10 cellular contexts compared by ENCODE assay signal in genomic region chr19:778910-779653, GRCh38. TPM values are rescaled to one million over a fixed set of nuclear protein-coding genes. Genes with fewer than 3 reads are reported as not detected.
A peak's percentile ranks its signal among the peaks of the same experiment; 100 is the strongest.
DNase-seq lines count a peak whose midpoint lies in the region; ATAC-seq and TF ChIP-seq lines count a peak whose summit lies in the region.
"Had no signal": no experiment of that assay in that cellular context is flagged by ENCODE, and none has a peak within 500 bp of the region (broad histone marks: within the 10 kb centered on the region; RNA-seq: fewer than 3 reads in every experiment).

No MANE protein-coding gene starts in this region.

- ATAC-seq in GM19397 (IDR thresholded peaks at IDR 0.05; ENCODE audit: unreplicated experiment), result no peak
- no peak for ATAC-seq in stimulated activated naive CD8-positive, alpha-beta T cell treated with anti-CD3 and anti-CD28 coated beads, Interleukin-15, Interleukin-2, amounts not matched to agents 100 U/mL and 50 U/mL, for 24 hours

- H3K36me3 ChIP-seq in trophoblast cell (ENCODE audit: control insufficient read depth in 1 of 2, insufficient read depth in 2 of 2, low read length in 2 of 2), result no peaks in the 10 kb centered on the region

- no peak overlapping the region for H3K4me2 ChIP-seq in trophoblast cell (ENCODE audit: low read length)

- peak overlapping the region; percentile 83 for H3K18ac ChIP-seq in trophoblast cell (ENCODE audit: low read length)

- WGBS in trophoblast cell (ENCODE audit: extremely low coverage, insufficient coverage, insufficient read length), result no CpG with 5 or more reads among the region's 36 CpGs

- no peak overlapping the region for H3K4me3 ChIP-seq in trophoblast cell (ENCODE audit: low read depth, low read length)

- H2BK12ac ChIP-seq in trophoblast cell (ENCODE audit: low read length), result peak overlapping the region; percentile 95

- H2BK120ac ChIP-seq in trophoblast cell (ENCODE audit: insufficient read depth, low read length, poor library complexity), result peak overlapping the region; percentile 82

- TF ChIP-seq CTCF in RWPE1 (conservative IDR thresholded peaks at IDR 0.05; ENCODE audit: low read depth), result no peak

- H2AFZ ChIP-seq in trophoblast cell (ENCODE audit: insufficient read depth, low read length, poor library complexity), result peak overlapping the region; percentile 88

- peak overlapping the region; percentile 11 for H3K4ac ChIP-seq in trophoblast cell (ENCODE audit: low read depth, low read length)

- peak overlapping the region; percentile 61 for H2BK5ac ChIP-seq in trophoblast cell (ENCODE audit: low read depth, low read length, poor library complexity)

- peaks cover 10% of the 10 kb centered on the region for H3K79me2 ChIP-seq in trophoblast cell (ENCODE audit: control insufficient read depth, insufficient read depth, low read length, poor library complexity)

- H4K8ac ChIP-seq in trophoblast cell (ENCODE audit: low read depth, low read length), result peak overlapping the region; percentile 63

- peaks cover 26 to 28% of the 10 kb centered on the region in 2 experiments for H3K4me1 ChIP-seq in trophoblast cell (ENCODE audit: control insufficient read depth in 1 of 2, insufficient read depth in 2 of 2, low read length in 2 of 2)

- H3K14ac ChIP-seq in trophoblast cell (ENCODE audit: low read length), result peak overlapping the region; percentile 82

- CTCF ChIA-PET in RWPE1 (lab: Yijun Ruan, JAX), result interaction anchor here (0.6 kb wide), 1 partner anchor 209 kb away, joined by 3 read pairs; no protein-coding TSS in a partner anchor

- no peaks in the 10 kb centered on the region for H3K9me3 ChIP-seq in trophoblast cell (ENCODE audit: insufficient read depth, low read depth, low read length)

- peaks cover 27% of the 10 kb centered on the region for H3K79me1 ChIP-seq in trophoblast cell (ENCODE audit: low read length)

- H3K23ac ChIP-seq in trophoblast cell (ENCODE audit: low read length), result no peak overlapping the region

- H4K12ac ChIP-seq in trophoblast cell (ENCODE audit: low read depth, low read length), result peak overlapping the region; percentile 63

- POLR2A ChIA-PET in RWPE1 (lab: Yijun Ruan, JAX; ENCODE audit: low non-redundant PET), result interaction anchor here (0.8 kb wide), 1 partner anchor 20 kb away, joined by 3 read pairs; no protein-coding TSS in a partner anchor

- DNase-seq in Daoy (ENCODE audit: low read depth) (peak; percentile 89), RWPE1 (ENCODE audit: low spot score) (peak; percentile 92), fibroblast of peridontal ligament (ENCODE audit: extremely low read depth) (peak; percentile 98), trophoblast cell (peak; percentile 96 to 98), mesenteric fat pad (ENCODE audit: low spot score) (no peak)
- no peak for DNase-seq in activated CD4-positive, alpha-beta T cell treated with anti-CD3 and anti-CD28 coated beads, Interleukin-2, amount 50 U/mL, for 48 hours
- DNase-seq in stimulated activated naive CD8-positive, alpha-beta T cell treated with anti-CD3 and anti-CD28 coated beads, Interleukin-15, Interleukin-2, amounts not matched to agents 100 U/mL and 50 U/mL, for 24 hours, result no peak

- H3K27ac ChIP-seq in RWPE1 (peak overlapping the region; percentile 99), trophoblast cell (ENCODE audit: low read depth, low read length) (peak overlapping the region; percentile 45)

- H2AK5ac ChIP-seq in trophoblast cell (ENCODE audit: low read length), result peak overlapping the region; percentile 81

- H3K9ac ChIP-seq in trophoblast cell (ENCODE audit: low read length), result no peak overlapping the region

- peak overlapping the region; percentile 92 for H4K91ac ChIP-seq in trophoblast cell (ENCODE audit: low read depth, low read length)

- H3K27me3 ChIP-seq in trophoblast cell (ENCODE audit: insufficient read depth, low read length), result no peaks in the 10 kb centered on the region

RNA-seq across cellular contexts. Expression of gene PTBP1, which starts 18.2 kb away (rescaled TPM):
- 205 and 246 TPM in 2 replicates for total RNA-seq in Daoy (2014; rRNA removed; shearing (Covaris generic))
- polyA plus RNA-seq in trophoblast cell (2013), result 654 and 679 TPM in 2 replicates
- total RNA-seq in mesenteric fat pad, result 236 TPM

RNA-seq across cellular contexts. Expression of gene MISP, which starts 28.2 kb away (rescaled TPM):
- total RNA-seq in Daoy (2014; rRNA removed; shearing (Covaris generic)), result 1.5 and 2.0 TPM in 2 replicates
- 0.15 and 0.19 TPM in 2 replicates for polyA plus RNA-seq in trophoblast cell (2013)
- total RNA-seq in mesenteric fat pad, result 0.67 TPM
- total RNA-seq: T-helper 2 cell treated with Interferon-gamma antibody and Interleukin-4, amounts not matched to agents 100 ng/mL and 5 ng/mL, for 36 hours had no signal

RNA-seq across cellular contexts. Expression of gene PLPPR3, which starts 42.7 kb away (rescaled TPM):
- 0.11 and 1.2 TPM in 2 replicates for total RNA-seq in Daoy (2014; rRNA removed; shearing (Covaris generic))
- 21.2 and 21.4 TPM in 2 replicates for polyA plus RNA-seq in trophoblast cell (2013)
- not detected for total RNA-seq in mesenteric fat pad
- total RNA-seq: T-helper 2 cell treated with Interferon-gamma antibody and Interleukin-4, amounts not matched to agents 100 ng/mL and 5 ng/mL, for 36 hours had no signal

RNA-seq across cellular contexts. Expression of gene AZU1, which starts 48.6 kb away (rescaled TPM):
- not detected in 2 replicates for total RNA-seq in Daoy (2014; rRNA removed; shearing (Covaris generic))
- 0.38 and 0.39 TPM in 2 replicates for polyA plus RNA-seq in trophoblast cell (2013)
- 0.39 TPM for total RNA-seq in mesenteric fat pad
- total RNA-seq: glomerular endothelial cell; T-helper 2 cell treated with Interferon-gamma antibody and Interleukin-4, amounts not matched to agents 100 ng/mL and 5 ng/mL, for 36 hours had no signal

Comparison
In these comparisons a context has a peak if more than half of its experiments do, and no peak if none do; other contexts are left out.
1. DNase-seq: peak in Daoy (single experiment), RWPE1 (single experiment), fibroblast of peridontal ligament (single experiment) and trophoblast cell (2 of 2); none in activated CD4-positive, alpha-beta T cell treated with anti-CD3 and anti-CD28 coated beads, Interleukin-2, amount 50 U/mL, for 48 hours (0 of 2), mesenteric fat pad (single experiment) and stimulated activated naive CD8-positive, alpha-beta T cell treated with anti-CD3 and anti-CD28 coated beads, Interleukin-15, Interleukin-2, amounts not matched to agents 100 U/mL and 50 U/mL, for 24 hours (single experiment).